In the genomic region with DNA sequence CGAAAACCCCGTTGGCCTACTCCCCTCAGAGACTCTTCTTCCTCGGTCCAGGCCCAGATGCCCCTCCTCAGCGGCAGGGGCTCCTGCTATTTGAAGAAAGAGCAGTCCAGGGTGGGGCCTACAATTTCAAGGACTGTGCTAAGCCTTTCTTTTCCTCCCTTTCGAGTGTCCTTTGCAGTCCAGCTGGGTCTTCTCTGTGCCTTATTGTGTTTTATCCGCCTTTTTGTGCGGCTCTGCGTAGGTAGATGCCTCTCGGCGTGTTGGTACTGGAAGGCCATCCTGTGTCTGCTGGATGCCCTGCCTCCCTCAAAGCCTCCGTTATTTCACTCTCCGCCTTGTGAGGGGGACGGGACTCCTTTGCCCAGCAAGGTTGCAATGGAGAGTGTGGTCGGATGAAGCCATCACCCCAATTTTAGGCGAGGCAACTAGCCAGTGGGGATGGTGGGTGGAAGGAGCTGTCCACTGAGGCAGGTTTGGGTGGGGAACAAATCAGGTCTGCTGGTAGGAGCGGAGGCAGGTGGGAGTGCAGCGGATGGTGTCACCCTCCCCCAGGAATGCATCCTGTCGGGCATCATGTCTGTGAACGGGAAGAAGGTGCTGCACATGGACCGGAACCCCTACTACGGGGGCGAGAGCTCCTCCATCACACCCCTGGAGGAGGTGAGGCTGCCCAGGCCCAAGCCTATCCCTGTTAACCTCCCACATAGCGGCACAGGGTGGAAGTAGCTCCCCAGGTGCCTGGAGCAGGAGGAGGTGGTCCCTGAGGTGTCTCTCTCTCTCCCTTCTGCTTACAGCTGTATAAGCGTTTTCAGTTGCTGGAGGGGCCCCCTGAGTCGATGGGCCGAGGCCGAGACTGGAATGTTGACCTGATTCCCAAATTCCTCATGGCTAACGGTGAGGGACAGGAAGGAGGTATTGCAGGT, we compare ENCODE assay signal across 8 cellular contexts. TPM values are rescaled to one million over a fixed set of nuclear protein-coding genes. Genes with fewer than 3 reads are reported as not detected.
DNase-seq lines count a peak whose midpoint lies in the region; ATAC-seq and TF ChIP-seq lines count a peak whose summit lies in the region.

No MANE protein-coding gene starts in this region.

- TF ChIP-seq CTCF in astrocyte of the spinal cord (IDR thresholded peaks at IDR 0.05; ENCODE audit: low read depth, low read length) (no peak), lower lobe of right lung (IDR thresholded peaks at IDR 0.05) (no peak), type B pancreatic cell (conservative IDR thresholded peaks at IDR 0.05) (no peak)

- peaks cover 55% of the 10 kb centered on the region for H3K36me3 ChIP-seq in lower lobe of right lung

- no peaks in the 10 kb centered on the region for H3K9me3 Mint-ChIP-seq in activated naive CD4-positive, alpha-beta T cell treated with anti-CD3 and anti-CD28 coated beads, Interleukin-2, amount 10 ng/mL, durations not matched to agents 7 days and 5 days
- no peaks in the 10 kb centered on the region for H3K9me3 Mint-ChIP-seq in type B pancreatic cell

- H3K27ac ChIP-seq in lower lobe of right lung: peak overlapping the region; percentile 81

- peaks cover 12% of the 10 kb centered on the region for H3K4me1 ChIP-seq in lower lobe of right lung

- H3K36me3 Mint-ChIP-seq in activated naive CD4-positive, alpha-beta T cell treated with anti-CD3 and anti-CD28 coated beads, Interleukin-2, amount 10 ng/mL, durations not matched to agents 7 days and 5 days: peaks cover 15% of the 10 kb centered on the region
- H3K36me3 Mint-ChIP-seq in type B pancreatic cell: no peaks in the 10 kb centered on the region

- CTCF ChIA-PET in activated naive CD4-positive, alpha-beta T cell treated with anti-CD3 and anti-CD28 coated beads, Interleukin-2, amount 10 ng/mL, durations not matched to agents 7 days and 5 days (lab: Charles Lee): no interaction called here

- no peaks in the 10 kb centered on the region for H3K9me3 ChIP-seq in lower lobe of right lung

- intact Hi-C loops in lower lobe of right lung (cut with DNase I): no loop called here

- no peak for DNase-seq in activated naive CD4-positive, alpha-beta T cell treated with anti-CD3 and anti-CD28 coated beads, Interleukin-2, amount 10 ng/mL, durations not matched to agents 7 days and 5 days
- no peak for DNase-seq in activated naive CD4-positive, alpha-beta T cell (lab: John Stamatoyannopoulos, UW)
- no peak for DNase-seq in astrocyte of the spinal cord (ENCODE audit: low read depth, low spot score)
- no peak for DNase-seq in lower lobe of right lung
- no peak for DNase-seq in type B pancreatic cell (ENCODE audit: extremely low spot score, unreplicated experiment)
- no peak for DNase-seq in OCI-M1 (lab: John Stamatoyannopoulos, UW)

- H3K27me3 ChIP-seq in lower lobe of right lung (ENCODE audit: low read depth): no peaks in the 10 kb centered on the region

- peaks cover 4% of the 10 kb centered on the region for H3K27me3 Mint-ChIP-seq in activated naive CD4-positive, alpha-beta T cell treated with anti-CD3 and anti-CD28 coated beads, Interleukin-2, amount 10 ng/mL, durations not matched to agents 7 days and 5 days
- H3K27me3 Mint-ChIP-seq in type B pancreatic cell: no peaks in the 10 kb centered on the region

- peak overlapping the region; percentile 73 for H3K27ac Mint-ChIP-seq in activated naive CD4-positive, alpha-beta T cell treated with anti-CD3 and anti-CD28 coated beads, Interleukin-2, amount 10 ng/mL, durations not matched to agents 7 days and 5 days
- peak overlapping the region; percentile 75 for H3K27ac Mint-ChIP-seq in type B pancreatic cell

- peaks cover 33% of the 10 kb centered on the region for H3K4me1 Mint-ChIP-seq in activated naive CD4-positive, alpha-beta T cell treated with anti-CD3 and anti-CD28 coated beads, Interleukin-2, amount 10 ng/mL, durations not matched to agents 7 days and 5 days
- peaks cover 7% of the 10 kb centered on the region for H3K4me1 Mint-ChIP-seq in type B pancreatic cell (ENCODE audit: unreplicated experiment)

- ATAC-seq in lower lobe of right lung: no peak
- ATAC-seq in HG02623 (IDR thresholded peaks at IDR 0.05; ENCODE audit: unreplicated experiment): no peak
- no peak for ATAC-seq in HG03025 (IDR thresholded peaks at IDR 0.05; ENCODE audit: low FRiP score, unreplicated experiment)

- peak overlapping the region; percentile 79 for H3K4me3 Mint-ChIP-seq in activated naive CD4-positive, alpha-beta T cell treated with anti-CD3 and anti-CD28 coated beads, Interleukin-2, amount 10 ng/mL, durations not matched to agents 7 days and 5 days
- H3K4me3 Mint-ChIP-seq in type B pancreatic cell: peak overlapping the region; percentile 89

- H3K4me3 ChIP-seq in astrocyte of the spinal cord (ENCODE audit: low read depth, low read length): peak overlapping the region; percentile 71
- peak overlapping the region; percentile 79 for H3K4me3 ChIP-seq in lower lobe of right lung

- in situ Hi-C loops in astrocyte of the spinal cord (cut with HindIII; ENCODE audit: low sequenced_read_pairs): no loop called here

RNA-seq across cellular contexts. Expression of a gene that starts 1.3 kb away (rescaled TPM):
- total RNA-seq in lower lobe of right lung (111 TPM), type B pancreatic cell (ENCODE audit: low replicate concordance) (105 and 159 TPM in 2 replicates)

RNA-seq across cellular contexts. Expression of a gene that starts 5.7 kb away (rescaled TPM):
- total RNA-seq in lower lobe of right lung (77.5 TPM), type B pancreatic cell (ENCODE audit: low replicate concordance) (59.2 and 63.8 TPM in 2 replicates)

RNA-seq across cellular contexts. Expression of a gene that starts 9.8 kb away (rescaled TPM):
- 235 TPM for total RNA-seq in lower lobe of right lung
- 105 and 159 TPM in 2 replicates for total RNA-seq in type B pancreatic cell (ENCODE audit: low replicate concordance)

RNA-seq across cellular contexts. Expression of a gene that starts 19.8 kb away (rescaled TPM):
- total RNA-seq in lower lobe of right lung (49.0 TPM), type B pancreatic cell (ENCODE audit: low replicate concordance) (62.9 and 85.1 TPM in 2 replicates)

RNA-seq across cellular contexts. Expression of a gene that starts 26.9 kb away (rescaled TPM):
- 47.8 TPM for total RNA-seq in lower lobe of right lung
- 30.5 and 46.1 TPM in 2 replicates for total RNA-seq in type B pancreatic cell (ENCODE audit: low replicate concordance)
